In genomic region chr14:74456684-74457083, GRCh38 we compare ENCODE assay signal across 25 cellular contexts. TPM values are rescaled to one million over a fixed set of nuclear protein-coding genes. Genes with fewer than 3 reads are reported as not detected.
A peak's percentile ranks its signal among the peaks of the same experiment; 100 is the strongest.
DNase-seq lines count a peak whose midpoint lies in the region; ATAC-seq, FAIRE-seq and TF ChIP-seq lines count a peak whose summit lies in the region.
"Had no signal": no experiment of that assay in that cellular context is flagged by ENCODE, and none has a peak within 500 bp of the region (broad histone marks: within the 10 kb centered on the region; RNA-seq: fewer than 3 reads in every experiment).

No MANE protein-coding gene starts in this region.

- H3K4me3 ChIP-seq in SJCRH30 (no peak overlapping the region), kidney (ENCODE audit: low read length in 2 of 2) (no peak overlapping the region), trophoblast cell (ENCODE audit: low read depth, low read length) (peak overlapping the region; percentile 39), upper lobe of right lung (no peak overlapping the region)

- peaks cover 16% of the 10 kb centered on the region for H3K27me3 Mint-ChIP-seq in activated T-cell treated with anti-CD3 and anti-CD28 coated beads, Interleukin-2, amount 50 U/mL, for 72 hours (ENCODE audit: low read depth)

- H3K4me1 ChIP-seq in SJCRH30: peaks cover 9% of the 10 kb centered on the region
- H3K4me1 ChIP-seq in kidney (ENCODE audit: control insufficient read depth in 1 of 2, insufficient read depth in 1 of 2, low read depth in 1 of 2, low read length in 2 of 2): no peaks in the 10 kb centered on the region
- no peaks in the 10 kb centered on the region for H3K4me1 ChIP-seq in trophoblast cell (ENCODE audit: control insufficient read depth in 1 of 2, insufficient read depth in 2 of 2, low read length in 2 of 2)
- H3K4me1 ChIP-seq in upper lobe of right lung: peaks cover 4% of the 10 kb centered on the region

- H3K36me3 ChIP-seq in SJCRH30 (no peaks in the 10 kb centered on the region), kidney (ENCODE audit: control insufficient read depth in 1 of 2, insufficient read depth in 2 of 2, low read length in 2 of 2) (no peaks in the 10 kb centered on the region), trophoblast cell (ENCODE audit: control insufficient read depth in 1 of 2, insufficient read depth in 2 of 2, low read length in 2 of 2) (no peaks in the 10 kb centered on the region), upper lobe of right lung (no peaks in the 10 kb centered on the region)

- no peak overlapping the region for H3K4me2 ChIP-seq in trophoblast cell (ENCODE audit: low read length)
- H3K4me2 ChIP-seq: KMS-11 had no signal

- H3K9ac ChIP-seq in kidney (ENCODE audit: low read length in 2 of 2): no peak overlapping the region
- H3K9ac ChIP-seq in trophoblast cell (ENCODE audit: low read length): no peak overlapping the region
- H3K9ac ChIP-seq: KMS-11 had no signal

- no peak for FAIRE-seq in kidney (lab: Jason Lieb, UNC)
- FAIRE-seq: GM12892, RCC 7860 had no signal

- H3K18ac ChIP-seq in trophoblast cell (ENCODE audit: low read length): no peak overlapping the region

- no peak overlapping the region for H2BK120ac ChIP-seq in trophoblast cell (ENCODE audit: insufficient read depth, low read length, poor library complexity)

- no peak overlapping the region for H2AFZ ChIP-seq in trophoblast cell (ENCODE audit: insufficient read depth, low read length, poor library complexity)

- TF ChIP-seq CTCF in kidney (IDR thresholded peaks at IDR 0.05; ENCODE audit: borderline replicate concordance, extremely low read depth, insufficient read depth) (no peak), upper lobe of right lung (IDR thresholded peaks at IDR 0.05) (no peak)

- no peak overlapping the region for H4K12ac ChIP-seq in trophoblast cell (ENCODE audit: low read depth, low read length)

- H2BK12ac ChIP-seq in trophoblast cell (ENCODE audit: low read length): no peak overlapping the region

- no peaks in the 10 kb centered on the region for H3K36me3 Mint-ChIP-seq in activated T-cell treated with anti-CD3 and anti-CD28 coated beads, Interleukin-2, amount 50 U/mL, for 72 hours (ENCODE audit: insufficient read depth in 2 of 2)
- H3K36me3 Mint-ChIP-seq: CD4-positive, CD25-positive, alpha-beta regulatory T cell had no signal

- H2BK5ac ChIP-seq in trophoblast cell (ENCODE audit: low read depth, low read length, poor library complexity): no peak overlapping the region

- H3K27ac ChIP-seq in SJCRH30 (no peak overlapping the region), kidney (ENCODE audit: low read depth in 2 of 2, low read length in 2 of 2) (no peak overlapping the region), trophoblast cell (ENCODE audit: low read depth, low read length) (no peak overlapping the region), upper lobe of right lung (no peak overlapping the region)
- H3K27ac ChIP-seq: 22Rv1, KMS-11 had no signal

- H3K14ac ChIP-seq in trophoblast cell (ENCODE audit: low read length): no peak overlapping the region

- H3K27me3 ChIP-seq in SJCRH30 (no peaks in the 10 kb centered on the region), trophoblast cell (ENCODE audit: insufficient read depth, low read length) (no peaks in the 10 kb centered on the region), upper lobe of right lung (no peaks in the 10 kb centered on the region)

- no peak for ATAC-seq in upper lobe of right lung
- no peak for ATAC-seq in activated T-cell treated with anti-CD3 and anti-CD28 coated beads, Interleukin-2, amount 50 U/mL, for 72 hours (replicated peaks in 1 of 2)
- ATAC-seq: SK-N-SH treated with all-trans-retinoic acid at 6 μM for 48 hours had no signal

- no peaks in the 10 kb centered on the region for H3K9me3 Mint-ChIP-seq in activated T-cell treated with anti-CD3 and anti-CD28 coated beads, Interleukin-2, amount 50 U/mL, for 72 hours

- no peak overlapping the region for H3K27ac Mint-ChIP-seq in activated T-cell treated with anti-CD3 and anti-CD28 coated beads, Interleukin-2, amount 50 U/mL, for 72 hours
- H3K27ac Mint-ChIP-seq: B cell had no signal

- H2AK5ac ChIP-seq in trophoblast cell (ENCODE audit: low read length): no peak overlapping the region

- no CpG with 5 or more reads among the region's 8 CpGs for WGBS in trophoblast cell (ENCODE audit: extremely low coverage, insufficient coverage, insufficient read length)

- no peak overlapping the region for H4K8ac ChIP-seq in trophoblast cell (ENCODE audit: low read depth, low read length)

- no peak overlapping the region for H3K23ac ChIP-seq in trophoblast cell (ENCODE audit: low read length)

- H3K4me3 Mint-ChIP-seq in activated T-cell treated with anti-CD3 and anti-CD28 coated beads, Interleukin-2, amount 50 U/mL, for 72 hours: no peak overlapping the region
- H3K4me3 Mint-ChIP-seq: B cell; CD4-positive, CD25-positive, alpha-beta regulatory T cell had no signal

- intact Hi-C loops in kidney (cut with DNase I): no loop called here
- intact Hi-C loops in upper lobe of right lung (cut with DNase I): no loop called here

- DNase-seq in NCI-H524 (lab: John Stamatoyannopoulos, UW) (peak; percentile 29 to 75), NCI-H524 treated with DMSO at 0.1 percent for 48 hours (lab: John Stamatoyannopoulos, UW) (no peak), SJCRH30 (peak; percentile 19 to 33), kidney (peak; percentile 35), trophoblast cell (no peak), upper lobe of right lung (no peak)
- DNase-seq in activated T-cell treated with anti-CD3 and anti-CD28 coated beads, Interleukin-2, amount 50 U/mL, for 72 hours: no peak
- DNase-seq in activated CD4-positive, alpha-beta T cell treated with anti-CD3 and anti-CD28 coated beads, Interleukin-2, amount 50 U/mL, for 4 hours: no peak
- DNase-seq: CD4-positive, CD25-positive, alpha-beta regulatory T cell; DMS153; DND-41; H7; IMR-90; NCI-H1048; NCI-H1417; NCI-H1694; NCI-H2029 treated with DMSO at 0.1 percent for 48 hours; NCI-H2227 treated with DMSO at 0.1 percent for 48 hours had no signal

- no peaks in the 10 kb centered on the region; the same call in 1 of the 2 replicates for H3K9me3 ChIP-seq in SJCRH30 (replicated peaks)
- no peaks in the 10 kb centered on the region for H3K9me3 ChIP-seq in kidney (ENCODE audit: control insufficient read depth in 1 of 2, low read length in 2 of 2)
- peaks cover 2% of the 10 kb centered on the region for H3K9me3 ChIP-seq in trophoblast cell (ENCODE audit: insufficient read depth, low read depth, low read length)
- no peaks in the 10 kb centered on the region for H3K9me3 ChIP-seq in upper lobe of right lung

- H3K79me2 ChIP-seq in trophoblast cell (ENCODE audit: control insufficient read depth, insufficient read depth, low read length, poor library complexity): no peaks in the 10 kb centered on the region

- H3K4me1 Mint-ChIP-seq in activated T-cell treated with anti-CD3 and anti-CD28 coated beads, Interleukin-2, amount 50 U/mL, for 72 hours (ENCODE audit: low read depth): peaks cover 7% of the 10 kb centered on the region
- H3K4me1 Mint-ChIP-seq: B cell; CD4-positive, CD25-positive, alpha-beta regulatory T cell had no signal

- H4K91ac ChIP-seq in trophoblast cell (ENCODE audit: low read depth, low read length): no peak overlapping the region

- H3K79me1 ChIP-seq in trophoblast cell (ENCODE audit: low read length): no peaks in the 10 kb centered on the region

- no peak overlapping the region for H3K4ac ChIP-seq in trophoblast cell (ENCODE audit: low read depth, low read length)

RNA-seq across cellular contexts. Expression of gene SYNDIG1L, which starts 30.7 kb away (rescaled TPM):
- total RNA-seq in SJCRH30 (2014; rRNA removed; shearing (Covaris generic)): not detected in 2 replicates
- 0.13 TPM for total RNA-seq in kidney
- 0.47 TPM for polyA plus RNA-seq in kidney (ENCODE audit: insufficient read depth, low read depth, low replicate concordance)
- polyA plus RNA-seq in trophoblast cell (2013): 0.34 and 0.47 TPM in 2 replicates
- total RNA-seq in upper lobe of right lung: 2.9 TPM
- not detected for total RNA-seq in activated T-cell treated with anti-CD3 and anti-CD28 coated beads, Interleukin-2, amount 50 U/mL, for 72 hours
- total RNA-seq: B cell; CD4-positive, CD25-positive, alpha-beta regulatory T cell; IMR-90; NCI-H460 had no signal
- polyA plus RNA-seq: CD4-positive, CD25-positive, alpha-beta regulatory T cell; IMR-90 had no signal

RNA-seq across cellular contexts. Expression of gene NPC2, which starts 36.4 kb away (rescaled TPM):
- 91.8 and 99.2 TPM in 2 replicates for total RNA-seq in SJCRH30 (2014; rRNA removed; shearing (Covaris generic))
- total RNA-seq in kidney (217 TPM), upper lobe of right lung (849 TPM)
- 435 TPM for polyA plus RNA-seq in kidney (ENCODE audit: insufficient read depth, low read depth, low replicate concordance)
- 842 and 851 TPM in 2 replicates for polyA plus RNA-seq in trophoblast cell (2013)
- 10 to 100 TPM; 27.1 to 35.4 TPM for total RNA-seq in activated T-cell treated with anti-CD3 and anti-CD28 coated beads, Interleukin-2, amount 50 U/mL, for 72 hours

RNA-seq across cellular contexts. Expression of gene ISCA2, which starts 36.9 kb away (rescaled TPM):
- 31.7 and 33.9 TPM in 2 replicates for total RNA-seq in SJCRH30 (2014; rRNA removed; shearing (Covaris generic))
- total RNA-seq in kidney (27.1 TPM), upper lobe of right lung (21.4 TPM)
- polyA plus RNA-seq in kidney (ENCODE audit: insufficient read depth, low read depth, low replicate concordance): 60.1 TPM
- 23.9 and 25.1 TPM in 2 replicates for polyA plus RNA-seq in trophoblast cell (2013)
- total RNA-seq in activated T-cell treated with anti-CD3 and anti-CD28 coated beads, Interleukin-2, amount 50 U/mL, for 72 hours: 10 to 100 TPM; 29.9 to 34.2 TPM

Comparison
In these comparisons a context has a peak if more than half of its experiments do, and no peak if none do; other contexts are left out.
1. DNase-seq: peak in NCI-H524 (2 of 2), SJCRH30 (2 of 2) and kidney (single experiment); none in NCI-H524 treated with DMSO at 0.1 percent for 48 hours (single experiment), trophoblast cell (0 of 2), upper lobe of right lung (single experiment), activated T-cell treated with anti-CD3 and anti-CD28 coated beads, Interleukin-2, amount 50 U/mL, for 72 hours (0 of 2) and activated CD4-positive, alpha-beta T cell treated with anti-CD3 and anti-CD28 coated beads, Interleukin-2, amount 50 U/mL, for 4 hours (0 of 2).